In the genomic region with DNA sequence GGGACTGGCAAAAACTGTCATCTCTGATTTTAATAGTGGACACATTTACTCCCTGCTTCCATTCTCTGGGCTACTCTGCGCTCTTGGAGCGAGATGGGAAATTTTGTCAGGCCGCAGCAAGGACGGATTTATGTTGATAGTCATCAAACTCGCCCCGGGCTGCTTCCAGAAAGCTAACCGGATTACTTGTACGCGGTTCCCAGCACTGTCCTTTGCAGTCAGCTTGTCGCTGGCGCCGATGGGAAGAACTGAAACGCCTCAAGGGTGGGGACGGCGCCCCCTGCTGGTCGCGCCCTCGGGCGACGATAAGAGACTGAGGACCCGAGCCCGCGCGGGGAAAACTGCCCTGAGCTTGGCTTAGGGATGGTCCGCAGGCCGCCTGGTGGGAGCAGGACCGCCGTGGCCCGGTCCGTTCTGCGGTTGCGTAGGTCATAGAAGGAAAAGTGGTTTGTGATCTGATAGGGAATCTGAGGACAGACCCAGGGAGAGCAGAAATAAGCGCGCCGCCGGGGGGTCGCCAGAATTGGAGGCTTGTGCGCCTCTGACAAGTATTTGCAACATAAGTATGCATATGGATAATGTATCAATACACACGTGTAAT, we compare ENCODE assay signal across 8 cellular contexts. TPM values are rescaled to one million over a fixed set of nuclear protein-coding genes. Genes with fewer than 3 reads are reported as not detected.
DNase-seq lines count a peak whose midpoint lies in the region; ATAC-seq and TF ChIP-seq lines count a peak whose summit lies in the region.

No MANE protein-coding gene starts in this region.

- no peaks in the 10 kb centered on the region for H3K4me1 Mint-ChIP-seq in Caco-2 (ENCODE audit: low read depth, unreplicated experiment)

- peaks cover 13% of the 10 kb centered on the region for H3K9me3 Mint-ChIP-seq in Caco-2 (ENCODE audit: unreplicated experiment)

- H3K27ac Mint-ChIP-seq in Caco-2 (ENCODE audit: unreplicated experiment), result no peak overlapping the region

- H4K20me1 ChIP-seq in OCI-LY1 (ENCODE audit: insufficient read depth, low read length), result no peaks in the 10 kb centered on the region

- peak; percentile 52 for ATAC-seq in GM21390 (IDR thresholded peaks at IDR 0.05; ENCODE audit: unreplicated experiment)

- peak overlapping the region; percentile 91 for H3K4me3 ChIP-seq in Caco-2 (ENCODE audit: low read depth, low read length)
- H3K4me3 ChIP-seq in OCI-LY1 (ENCODE audit: low read depth, low read length, poor library complexity, severe bottlenecking), result peak overlapping the region; percentile 87

- POLR2A ChIA-PET in Caco-2 (lab: Charles Lee), result interaction anchor here (0.5 to 1.2 kb wide), 4 partner anchors 58 to 684 kb away, joined by 3 to 22 read pairs (median 6); a partner anchor contains a TSS

- H3K9ac ChIP-seq in OCI-LY1 (ENCODE audit: low read length), result peak overlapping the region; percentile 89

- peaks cover 8% of the 10 kb centered on the region for H3K27me3 Mint-ChIP-seq in Caco-2 (ENCODE audit: insufficient read depth, unreplicated experiment)

- no peaks in the 10 kb centered on the region; the same call in 1 of the 2 replicates for H3K9me2 ChIP-seq in OCI-LY1 (ENCODE audit: low read depth, low read length)

- no peak overlapping the region for H3K4me3 Mint-ChIP-seq in Caco-2 (ENCODE audit: unreplicated experiment)

- no peaks in the 10 kb centered on the region for H3K27me3 ChIP-seq in Caco-2 (replicated peaks; ENCODE audit: control insufficient read depth, insufficient read depth, low read length)
- no peaks in the 10 kb centered on the region for H3K27me3 ChIP-seq in OCI-LY1 (ENCODE audit: insufficient read depth, low read length)

- no peaks in the 10 kb centered on the region for H3K9me3 ChIP-seq in Caco-2
- H3K9me3 ChIP-seq in OCI-LY1 (ENCODE audit: low read length), result no peaks in the 10 kb centered on the region

- H3K79me2 ChIP-seq in OCI-LY1 (ENCODE audit: insufficient read depth, low read length), result peaks cover 13% of the 10 kb centered on the region

- CTCF ChIA-PET in Caco-2 (lab: Charles Lee), result interaction anchor here (0.6 to 2.5 kb wide), 14 partner anchors 13 to 531 kb away, joined by 3 to 45 read pairs (median 4); a partner anchor contains a TSS

- DNase-seq in Caco-2 (peak; percentile 90 to 92), HuH-7.5 (ENCODE audit: low spot score) (peak; percentile 48), activated T-cell treated with anti-CD3 and anti-CD28 coated beads for 1 hour (ENCODE audit: low read depth) (peak; percentile 85), erythroblast (lab: John Stamatoyannopoulos, UW) (peak; percentile 91 to 95), mucosa of gallbladder (ENCODE audit: low spot score) (peak; percentile 93)
- DNase-seq in stimulated activated CD8-positive, alpha-beta memory T cell treated with anti-CD3 and anti-CD28 coated beads, Interleukin-4, amount 100 ng/mL, for 1 hour (ENCODE audit: low read depth in 2 of 2, low spot score in 1 of 2), result peak; percentile 68 to 77

- H3K36me3 ChIP-seq in Caco-2 (ENCODE audit: control insufficient read depth, insufficient read depth, low read length) (no peaks in the 10 kb centered on the region), OCI-LY1 (ENCODE audit: insufficient read depth, low read length) (peaks cover 24% of the 10 kb centered on the region)

- H3K36me3 Mint-ChIP-seq in Caco-2 (ENCODE audit: insufficient read depth, unreplicated experiment), result peaks cover 16% of the 10 kb centered on the region

- no peak overlapping the region; the same call in 1 of the 2 replicates for H2AFZ ChIP-seq in OCI-LY1 (ENCODE audit: low read length)

- TF ChIP-seq CTCF in Caco-2 (IDR thresholded peaks at IDR 0.05; ENCODE audit: insufficient read depth in 1 of 2, low read depth in 1 of 2, low read length in 1 of 2, severe bottlenecking in 1 of 2, unreplicated experiment in 1 of 2), result peak; percentile 94 to 95
- peak; percentile 94 for TF ChIP-seq CTCF in OCI-LY1 (IDR thresholded peaks at IDR 0.05; ENCODE audit: low read length)

- no peaks in the 10 kb centered on the region for H3K4me1 ChIP-seq in Caco-2
- peaks cover 19% of the 10 kb centered on the region for H3K4me1 ChIP-seq in OCI-LY1 (ENCODE audit: insufficient read depth, low read length, severe bottlenecking)

- no peaks in the 10 kb centered on the region for H3F3A ChIP-seq in OCI-LY1 (ENCODE audit: insufficient read depth, low read length)

- no peak overlapping the region for H3K27ac ChIP-seq in OCI-LY1 (ENCODE audit: low read depth, low read length, poor library complexity, severe bottlenecking)

- H3K4me2 ChIP-seq in OCI-LY1 (ENCODE audit: low read length), result peak overlapping the region; percentile 90

- BruUV-seq in Caco-2 (replicated peaks; lab: Mats Ljungman, UMichigan), result no TSS peak

- intact Hi-C loops in Caco-2 (cut with micrococcal nuclease; ENCODE audit: unreplicated experiment), result loop anchor here (1.0 kb wide), 2 partner anchors 23 to 254 kb away; no protein-coding TSS in a partner anchor

- TF ChIP-seq POLR2A in erythroblast (IDR thresholded peaks at IDR 0.05; ENCODE audit: low read length), result no peak

RNA-seq across cellular contexts. Expression of a gene that starts 1.0 kb away (rescaled TPM):
- total RNA-seq in Caco-2 (2022), result 15.1 and 17.0 TPM in 2 replicates
- 11.6 TPM for total RNA-seq in mucosa of gallbladder

RNA-seq across cellular contexts. Expression of a gene that starts 57.6 kb away (rescaled TPM):
- total RNA-seq in Caco-2 (2022) (29.6 and 30.8 TPM in 2 replicates), mucosa of gallbladder (55.8 TPM)
